ENCODE assay signal across 6 cellular contexts in genomic region chr1:24779199-24779598, GRCh38. TPM values are rescaled to one million over a fixed set of nuclear protein-coding genes. Genes with fewer than 3 reads are reported as not detected.
DNase-seq lines count a peak whose midpoint lies in the region; ATAC-seq, FAIRE-seq and TF ChIP-seq lines count a peak whose summit lies in the region.
"Not testable (repeated sequence)": the region's sequence is repeated elsewhere in the genome, so short reads cannot be mapped to it uniquely, and the experiment has no call there.

No MANE protein-coding gene starts in this region.

- not testable (repeated sequence) for H4K20me1 ChIP-seq in OCI-LY1 (ENCODE audit: insufficient read depth, low read length); K562 (replicated peaks; ENCODE audit: control insufficient read depth, insufficient read depth, low read length)

- TF ChIP-seq EP300 in K562 (IDR thresholded peaks at IDR 0.05; ENCODE audit: low read length); gastroesophageal sphincter (IDR thresholded peaks at IDR 0.05): not testable (repeated sequence)

- not testable (repeated sequence) for H3K9ac ChIP-seq in OCI-LY1 (ENCODE audit: low read length); K562 (ENCODE audit: insufficient read depth in 1 of 2, low read depth in 2 of 2, low read length in 2 of 2)

- not testable (repeated sequence) for H3K4me2 ChIP-seq in OCI-LY1 (ENCODE audit: low read length); K562 (ENCODE audit: insufficient read depth, low read length)

- not testable (repeated sequence) for H2AFZ ChIP-seq in OCI-LY1 (ENCODE audit: low read length); K562 (ENCODE audit: low read depth, low read length)

- intact Hi-C loops in K562 (cut with micrococcal nuclease); right lobe of liver (cut with DNase I): not testable (repeated sequence)

- BruUV-seq in K562 (replicated peaks; lab: Mats Ljungman, UMichigan) = not testable (repeated sequence)

- H3K9me1 ChIP-seq in K562 (ENCODE audit: control insufficient read depth, insufficient read depth, low read length) = not testable (repeated sequence)

- in situ Hi-C loops in K562 (cut with MboI) = not testable (repeated sequence)

- H3K4me1 ChIP-seq in OCI-LY1 (ENCODE audit: insufficient read depth, low read length, severe bottlenecking) (peaks cover 66% of the 10 kb centered on the region), gastroesophageal sphincter (peaks cover 10 to 93% (median 12%) of the 10 kb centered on the region in 3 donors), right lobe of liver (peaks cover 0 to 56% (median 12%) of the 10 kb centered on the region in 4 donors), thoracic aorta (ENCODE audit: control insufficient read depth in 1 of 2, low read depth in 2 of 2) (peaks cover 46 to 75% of the 10 kb centered on the region in 2 donors)
- H3K4me1 ChIP-seq in K562 (replicated peaks in 1 of 2; ENCODE audit: control insufficient read depth in 2 of 2, insufficient read depth in 2 of 2, low read length in 2 of 2) = not testable (repeated sequence)

- not testable (repeated sequence) for H3K9me3 Mint-ChIP-seq in progenitor cell of endocrine pancreas (ENCODE audit: low read depth)

- H3K27me3 ChIP-seq in OCI-LY1 (ENCODE audit: insufficient read depth, low read length); K562 (ENCODE audit: control insufficient read depth in 2 of 2, insufficient read depth in 2 of 2, low read length in 2 of 2); gastroesophageal sphincter; right lobe of liver; thoracic aorta (replicated peaks; ENCODE audit: insufficient read depth): not testable (repeated sequence)

- H3K9me2 ChIP-seq in OCI-LY1 (ENCODE audit: low read depth, low read length) = not testable (repeated sequence)

- H3K4me3 ChIP-seq in OCI-LY1 (ENCODE audit: low read depth, low read length, poor library complexity, severe bottlenecking); K562; gastroesophageal sphincter; right lobe of liver; thoracic aorta: not testable (repeated sequence)

- not testable (repeated sequence) for H3K27me3 Mint-ChIP-seq in progenitor cell of endocrine pancreas

- H3K27ac Mint-ChIP-seq in progenitor cell of endocrine pancreas = peak overlapping the region; percentile 29

- H3K4me3 Mint-ChIP-seq in progenitor cell of endocrine pancreas (ENCODE audit: low read depth) = not testable (repeated sequence)

- H3K9me3 ChIP-seq in OCI-LY1 (ENCODE audit: low read length); K562 (replicated peaks; ENCODE audit: control insufficient read depth, insufficient read depth, low read depth, low read length); gastroesophageal sphincter; right lobe of liver; thoracic aorta: not testable (repeated sequence)

- H3F3A ChIP-seq in OCI-LY1 (ENCODE audit: insufficient read depth, low read length) = not testable (repeated sequence)

- H3K79me2 ChIP-seq in OCI-LY1 (ENCODE audit: insufficient read depth, low read length) = peaks cover 96% of the 10 kb centered on the region
- H3K79me2 ChIP-seq in K562 (ENCODE audit: control insufficient read depth, insufficient read depth, low read length) = peaks cover 34% of the 10 kb centered on the region

- peak overlapping the region; percentile 2 for H3K27ac ChIP-seq in OCI-LY1 (ENCODE audit: low read depth, low read length, poor library complexity, severe bottlenecking)
- not testable (repeated sequence) for H3K27ac ChIP-seq in K562 (ENCODE audit: extremely low read depth, low read depth, low read length)
- peak overlapping the region in 3 of 4 donors; percentile 32 to 65 (median 41) for H3K27ac ChIP-seq in gastroesophageal sphincter
- peak overlapping the region in 2 of 3 donors; percentile 50 to 80 for H3K27ac ChIP-seq in right lobe of liver
- peak overlapping the region; percentile 18 to 62 for H3K27ac ChIP-seq in thoracic aorta

- not testable (repeated sequence) for TF ChIP-seq CTCF in OCI-LY1 (IDR thresholded peaks at IDR 0.05; ENCODE audit: low read length); K562 (IDR thresholded peaks at IDR 0.05 in 2 of 3, conservative IDR thresholded peaks at IDR 0.05 in 1 of 3; ENCODE audit: insufficient read depth in 2 of 3, low read depth in 1 of 3, low read length in 3 of 3); gastroesophageal sphincter (IDR thresholded peaks at IDR 0.05); right lobe of liver (IDR thresholded peaks at IDR 0.05); progenitor cell of endocrine pancreas (IDR thresholded peaks at IDR 0.05; ENCODE audit: unreplicated experiment); thoracic aorta (IDR thresholded peaks at IDR 0.05)

- WGBS in K562 (ENCODE audit: insufficient coverage, low coverage, missing lambda C conversion rate) = 81% methylated on average over 8 of the region's 8 CpGs
- 72 to 78% methylated on average over 7 to 8 of the region's 8 CpGs for WGBS in gastroesophageal sphincter (ENCODE audit: low coverage in 1 of 2), 2 donors
- WGBS in right lobe of liver (ENCODE audit: insufficient coverage, low coverage, low lambda C conversion rate, missing lambda C conversion rate) = 60% methylated on average over 6 of the region's 8 CpGs

- TF ChIP-seq POLR2A in K562 (conservative IDR thresholded peaks at IDR 0.05); gastroesophageal sphincter (IDR thresholded peaks at IDR 0.05); right lobe of liver (IDR thresholded peaks at IDR 0.05): not testable (repeated sequence)

- TF ChIP-seq RAD21 in K562 (CRISPR knock-in tag; conservative IDR thresholded peaks at IDR 0.05 in 1 of 2, IDR thresholded peaks at IDR 0.05 in 1 of 2) = not testable (repeated sequence)

- CTCF ChIA-PET in K562 (lab: Yijun Ruan, JAX; ENCODE audit: low intra/inter-chr PET ratio) = not testable (repeated sequence)

- peaks cover 11% of the 10 kb centered on the region; the same call in 1 of the 2 replicates for H3K36me3 ChIP-seq in OCI-LY1 (ENCODE audit: insufficient read depth, low read length)
- H3K36me3 ChIP-seq in K562 (ENCODE audit: control insufficient read depth, insufficient read depth, low read length); gastroesophageal sphincter; right lobe of liver; thoracic aorta: not testable (repeated sequence)

- POLR2A ChIA-PET in K562 (lab: Yijun Ruan, JAX) = not testable (repeated sequence)

- not testable (repeated sequence) for ATAC-seq in K562; gastroesophageal sphincter; thoracic aorta (ENCODE audit: insufficient number of reproducible peaks, low FRiP score, low read depth)
- peak in 2 of 4 donors; percentile 7 to 15 for ATAC-seq in right lobe of liver

- FAIRE-seq in K562 (lab: Jason Lieb, UNC) = not testable (repeated sequence)

- H3K36me3 Mint-ChIP-seq in progenitor cell of endocrine pancreas (ENCODE audit: insufficient read depth) = not testable (repeated sequence)

- H3K4me1 Mint-ChIP-seq in progenitor cell of endocrine pancreas (ENCODE audit: low read depth) = peaks cover 11% of the 10 kb centered on the region

- not testable (repeated sequence) for DNase-seq in K562 (ENCODE audit: extremely low read depth in 1 of 4, low spot score in 3 of 4); progenitor cell of endocrine pancreas (ENCODE audit: low spot score, unreplicated experiment); thoracic aorta (ENCODE audit: low spot score)
- peak in 1 of 3 donors; percentile 49 for DNase-seq in right lobe of liver

TF ChIP-seq in K562, 482 proteins besides CTCF, POLR2A, EP300 and RAD21:
- TF ChIP-seq CEBPB (tag; IDR thresholded peaks at IDR 0.05) = 0 out of 2 replicates have a peak, but pooled peaks have one; percentile 11

RNA-seq across cellular contexts. Expression of gene CLIC4, which starts 34.0 kb away (rescaled TPM):
- total RNA-seq in K562 (2011; cell fraction: chromatin; rRNA removed; ENCODE audit: low replicate concordance) = 12.8 and 26.9 TPM in 2 replicates
- 9.8 and 13.6 TPM in 2 replicates for total RNA-seq in K562 (2011; cell fraction: nucleolus; rRNA removed)
- 20.3 and 22.9 TPM in 2 replicates for total RNA-seq in K562 (2011; cell fraction: nucleoplasm; rRNA removed)
- 31.8 and 34.6 TPM in 2 replicates for total RNA-seq in K562 (2014; rRNA removed)
- total RNA-seq in K562 (2014; rRNA removed; fragmentation: Illumina TruSeq; extraction: Trizol) = 58.3 and 71.7 TPM in 2 replicates
- total RNA-seq in K562 (2015; rRNA removed; fragmentation: Illumina TruSeq; extraction: Trizol) = 35.6 and 39.1 TPM in 2 replicates
- total RNA-seq in K562 (2021) = 64.5 and 67.5 TPM in 2 replicates
- 21.0 and 22.9 TPM in 2 replicates for polyA plus RNA-seq in K562 (2011; rRNA removed)
- polyA plus RNA-seq in K562 (2011; cell fraction: cytosol; rRNA removed) = 7.4 and 14.6 TPM in 2 replicates
- 6.9 and 12.6 TPM in 2 replicates for polyA plus RNA-seq in K562 (2011; cell fraction: nucleus; rRNA removed)
- polyA plus RNA-seq in K562 (2012) = 37.3 and 89.5 TPM in 2 replicates
- polyA plus RNA-seq in K562 (2014; fragmentation: Illumina TruSeq; extraction: Trizol) = 52.6 and 58.3 TPM in 2 replicates
- 10 to 100 TPM; 16.0 to 18.9 TPM for polyA plus RNA-seq in K562 (2014; fragmentation: Nextera tagmentation; extraction: Ambion mirVana)
- 33.8 and 38.4 TPM in 2 replicates for polyA plus RNA-seq in K562 (2014; rRNA removed)
- polyA minus RNA-seq in K562 (2011; rRNA and poly(A)+ RNA removed) = 15.9 and 25.4 TPM in 2 replicates
- polyA minus RNA-seq in K562 (2011; cell fraction: cytosol; rRNA and poly(A)+ RNA removed) = 13.6 and 16.5 TPM in 2 replicates
- polyA minus RNA-seq in K562 (2011; cell fraction: nucleus; rRNA and poly(A)+ RNA removed) = 8.1 and 16.3 TPM in 2 replicates
- total RNA-seq in gastroesophageal sphincter = 100 to 1,000 TPM; 553 to 721 (median 692) TPM
- total RNA-seq in right lobe of liver = 10 to 100 TPM; 35.0 to 63.6 (median 44.3) TPM
- total RNA-seq in progenitor cell of endocrine pancreas = 90.4 TPM in 2 replicates
- total RNA-seq in thoracic aorta = 100 to 1,000 TPM; 740 to 777 TPM
